In genomic region chr19:9674669-9675357, GRCh38 we compare ENCODE assay signal across 8 cellular contexts. TPM values are rescaled to one million over a fixed set of nuclear protein-coding genes. Genes with fewer than 3 reads are reported as not detected.
DNase-seq lines count a peak whose midpoint lies in the region; ATAC-seq and TF ChIP-seq lines count a peak whose summit lies in the region.

TSS of gene ZNF562 (minus strand) at chr19:9675100. CDS start at chr19:9660744, 14,356 bp downstream.

- peak within 1 kb of the TSS; percentile 66 for H3K4me3 ChIP-seq in NB4 (ENCODE audit: low read depth, low read length)
- H3K4me3 ChIP-seq in adipocyte (ENCODE audit: low read length) = peak within 1 kb of the TSS; percentile 98
- H3K4me3 ChIP-seq in heart left ventricle = peak within 1 kb of the TSS; percentile 64 to 96 (median 84)
- peak within 1 kb of the TSS; percentile 91 for H3K4me3 ChIP-seq in upper lobe of right lung

- WGBS in heart left ventricle, 4 donors = 0 to 11% (median 1%) methylated on average over 29 to 40 of the region's 40 CpGs

- peak; percentile 93 to 99 (median 98) for ATAC-seq in heart left ventricle
- ATAC-seq in upper lobe of right lung = peak; percentile 98

- H3K27ac ChIP-seq in heart left ventricle (peak within 1 kb of the TSS; percentile 84 to 99 (median 93)), upper lobe of right lung (peak within 1 kb of the TSS; percentile 96)

- H3K4me1 ChIP-seq in adipocyte (ENCODE audit: control insufficient read depth, insufficient read depth, low read length) (no peaks in the 10 kb centered on the region), heart left ventricle (peaks cover 0 to 12% (median 4%) of the 10 kb centered on the region in 12 donors), upper lobe of right lung (no peaks in the 10 kb centered on the region)

- intact Hi-C loops in heart left ventricle (cut with DNase I) = loop anchor here in 9 of 10 donors (1.0 to 10.0 kb wide), 8 partner anchors 48 to 117 kb away; partner anchors contain the start of genes ZNF846 (in 5 of the 9) and ZNF561 (in 2 of the 9)
- intact Hi-C loops in posterior vena cava (cut with DNase I) = no loop called here
- intact Hi-C loops in upper lobe of right lung (cut with DNase I) = no loop called here

- H3K36me3 ChIP-seq in adipocyte (ENCODE audit: control insufficient read depth, insufficient read depth, low read length, severe bottlenecking) (peaks cover 23% of the 10 kb centered on the region), heart left ventricle (peaks cover 0 to 22% (median 7%) of the 10 kb centered on the region in 9 donors), upper lobe of right lung (no peaks in the 10 kb centered on the region)

- TF ChIP-seq CTCF in NB4 (IDR thresholded peaks at IDR 0.05; ENCODE audit: low read depth, low read length) (no peak), heart left ventricle (IDR thresholded peaks at IDR 0.05) (no peak), upper lobe of right lung (IDR thresholded peaks at IDR 0.05) (no peak)

- peaks cover 18% of the 10 kb centered on the region for H3K9me3 ChIP-seq in adipocyte (ENCODE audit: control insufficient read depth, low read length)
- H3K9me3 ChIP-seq in heart left ventricle = peaks cover 0 to 42% (median 9%) of the 10 kb centered on the region in 12 donors
- peaks cover 20% of the 10 kb centered on the region for H3K9me3 ChIP-seq in upper lobe of right lung

- H3K27me3 ChIP-seq in adipocyte (replicated peaks; ENCODE audit: control insufficient read depth, insufficient read depth, low read length) = no peaks in the 10 kb centered on the region
- H3K27me3 ChIP-seq in heart left ventricle = no peaks in the 10 kb centered on the region
- no peaks in the 10 kb centered on the region for H3K27me3 ChIP-seq in upper lobe of right lung

- DNase-seq in EL (peak; percentile 91), HCEC 1CT (peak; percentile 84), NB4 (ENCODE audit: low read depth) (peak; percentile 77), T follicular helper cell (ENCODE audit: low read depth) (peak; percentile 69), adipocyte (ENCODE audit: low read depth) (peak; percentile 95), heart left ventricle (peak; percentile 90 to 94 (median 92)), posterior vena cava (ENCODE audit: low spot score) (peak; percentile 97), upper lobe of right lung (peak; percentile 95)

- peak within 1 kb of the TSS; percentile 98 for H3K9ac ChIP-seq in adipocyte (ENCODE audit: low read length)

- no peak for TF ChIP-seq POLR2A in NB4 (IDR thresholded peaks at IDR 0.05; ENCODE audit: extremely low read depth, insufficient read length)
- peak in 1 of 2 donors; percentile 48 for TF ChIP-seq POLR2A in heart left ventricle (IDR thresholded peaks at IDR 0.05)

RNA-seq across cellular contexts. Expression of gene ZNF562, which starts in this region (rescaled TPM):
- total RNA-seq in heart left ventricle (10 to 100 TPM; 13.5 to 24.1 (median 20.7) TPM), posterior vena cava (10 to 100 TPM; 26.4 to 33.2 TPM), upper lobe of right lung (31.6 TPM)
- 10 to 100 TPM in 1 of 2 donors, 1 to 10 TPM in 1; 7.0 to 11.9 TPM for polyA plus RNA-seq in heart left ventricle

Comparison
In these comparisons a context has a peak if more than half of its experiments do, and no peak if none do; other contexts are left out.
1. Peak in every context shown above with its lines: DNase-seq, ATAC-seq, H3K4me3 ChIP-seq and H3K27ac ChIP-seq.
2. intact Hi-C loops: an anchor here in heart left ventricle (1.0 to 10.0 kb wide); none called in posterior vena cava and upper lobe of right lung.